Comparison of ENCODE assay signal across 1 cellular context in genomic region chr11:120219157-120219934, GRCh38.
TF ChIP-seq lines count a peak whose summit lies in the region.

No MANE protein-coding gene starts in this region.

TF ChIP-seq in IMR-90, 13 proteins besides CTCF, POLR2A, EP300 and RAD21:
- TF ChIP-seq RCOR1 (IDR thresholded peaks at IDR 0.05; ENCODE audit: insufficient replicate concordance, low read length) (no peak), RFX5 (IDR thresholded peaks at IDR 0.05; ENCODE audit: low read depth, low read length) (no peak), NFE2L2 (IDR thresholded peaks at IDR 0.05; ENCODE audit: low read depth, low read length) (no peak), ELK1 (IDR thresholded peaks at IDR 0.05; ENCODE audit: borderline replicate concordance, low read depth, low read length) (no peak), FOS (IDR thresholded peaks at IDR 0.05; ENCODE audit: low read depth, low read length) (no peak), USF2 (IDR thresholded peaks at IDR 0.05; ENCODE audit: low read depth, low read length) (no peak), CEBPB (IDR thresholded peaks at IDR 0.05; ENCODE audit: low read depth, low read length) (no peak), MAZ (IDR thresholded peaks at IDR 0.05; ENCODE audit: borderline replicate concordance, low read depth, low read length) (no peak), SMC3 (IDR thresholded peaks at IDR 0.05; ENCODE audit: low read depth, low read length) (no peak), MXI1 (IDR thresholded peaks at IDR 0.05; ENCODE audit: borderline replicate concordance, low read depth, low read length) (no peak), CHD1 (IDR thresholded peaks at IDR 0.05; ENCODE audit: low read depth, low read length) (no peak), MAFK (IDR thresholded peaks at IDR 0.05; ENCODE audit: low read depth, low read length) (no peak), BHLHE40 (IDR thresholded peaks at IDR 0.05; ENCODE audit: low read depth, low read length) (no peak)
